In the genomic region with DNA sequence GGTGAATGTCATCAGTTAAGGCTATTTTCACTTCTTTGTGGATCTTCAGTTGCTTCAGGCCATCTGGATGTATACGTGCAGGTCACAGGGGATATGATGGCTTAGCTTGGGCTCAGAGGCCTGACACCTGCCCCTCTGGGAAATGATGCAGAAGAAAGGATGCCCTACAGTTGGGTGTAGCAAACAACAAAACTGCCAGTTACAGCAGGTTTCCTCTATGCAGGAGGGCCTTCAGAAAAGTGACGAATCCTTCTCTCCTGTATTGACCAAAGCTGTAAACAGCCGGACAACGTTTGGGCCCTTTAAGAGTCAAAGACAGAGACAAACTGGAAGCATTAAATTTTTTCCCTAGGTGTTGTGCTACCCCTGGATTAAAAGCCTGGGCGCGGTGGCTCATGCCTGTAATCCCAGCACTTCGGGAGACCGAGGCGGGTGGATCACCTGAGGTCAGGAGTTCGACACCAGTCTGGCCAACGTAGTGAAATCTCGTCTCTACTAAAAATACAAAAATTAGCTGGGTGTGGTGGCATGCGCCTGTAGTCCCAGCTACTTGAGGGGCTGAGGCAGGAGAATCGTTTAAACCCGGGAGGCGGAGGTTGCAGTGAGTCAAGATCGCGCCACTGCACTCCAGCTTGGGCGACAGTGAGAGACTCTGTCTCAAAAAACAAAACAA, we compare ENCODE assay signal across 1 cellular context.
TF ChIP-seq lines count a peak whose summit lies in the region.

No MANE protein-coding gene starts in this region.

TF ChIP-seq in HepG2, 621 proteins besides CTCF, POLR2A, EP300 and RAD21:
- TF ChIP-seq ZBTB38 (CRISPR knock-in tag; IDR thresholded peaks at IDR 0.05) (0 out of 2 replicates have a peak, but pooled peaks have one; percentile 70), ZNF441 (CRISPR knock-in tag; IDR thresholded peaks at IDR 0.05; ENCODE audit: borderline replicate concordance) (peak; percentile 3; the same call in 1 of the 2 replicates), ZNF160 (CRISPR knock-in tag; IDR thresholded peaks at IDR 0.05) (0 out of 2 replicates have a peak, but pooled peaks have one; percentile 4), RARG (CRISPR knock-in tag; IDR thresholded peaks at IDR 0.05; ENCODE audit: low read depth) (peak; percentile 23; the same call in 1 of the 2 replicates), ZNF230 (CRISPR knock-in tag; IDR thresholded peaks at IDR 0.05) (0 out of 2 replicates have a peak, but pooled peaks have one; percentile 4)
- TF ChIP-seq, protein P1, sequence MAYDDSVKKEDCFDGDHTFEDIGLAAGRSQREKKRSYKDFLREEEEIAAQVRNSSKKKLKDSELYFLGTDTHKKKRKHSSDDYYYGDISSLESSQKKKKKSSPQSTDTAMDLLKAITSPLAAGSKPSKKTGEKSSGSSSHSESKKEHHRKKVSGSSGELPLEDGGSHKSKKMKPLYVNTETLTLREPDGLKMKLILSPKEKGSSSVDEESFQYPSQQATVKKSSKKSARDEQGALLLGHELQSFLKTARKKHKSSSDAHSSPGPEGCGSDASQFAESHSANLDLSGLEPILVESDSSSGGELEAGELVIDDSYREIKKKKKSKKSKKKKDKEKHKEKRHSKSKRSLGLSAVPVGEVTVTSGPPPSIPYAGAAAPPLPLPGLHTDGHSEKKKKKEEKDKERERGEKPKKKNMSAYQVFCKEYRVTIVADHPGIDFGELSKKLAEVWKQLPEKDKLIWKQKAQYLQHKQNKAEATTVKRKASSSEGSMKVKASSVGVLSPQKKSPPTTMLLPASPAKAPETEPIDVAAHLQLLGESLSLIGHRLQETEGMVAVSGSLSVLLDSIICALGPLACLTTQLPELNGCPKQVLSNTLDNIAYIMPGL (CRISPR knock-in tag; IDR thresholded peaks at IDR 0.05; ENCODE audit: borderline replicate concordance in 1 of 2, low read depth in 1 of 2): 0 out of 4 replicates have a peak, but pooled peaks of 1 of the 2 experiments have one; percentile 10
- TF ChIP-seq, protein P2, sequence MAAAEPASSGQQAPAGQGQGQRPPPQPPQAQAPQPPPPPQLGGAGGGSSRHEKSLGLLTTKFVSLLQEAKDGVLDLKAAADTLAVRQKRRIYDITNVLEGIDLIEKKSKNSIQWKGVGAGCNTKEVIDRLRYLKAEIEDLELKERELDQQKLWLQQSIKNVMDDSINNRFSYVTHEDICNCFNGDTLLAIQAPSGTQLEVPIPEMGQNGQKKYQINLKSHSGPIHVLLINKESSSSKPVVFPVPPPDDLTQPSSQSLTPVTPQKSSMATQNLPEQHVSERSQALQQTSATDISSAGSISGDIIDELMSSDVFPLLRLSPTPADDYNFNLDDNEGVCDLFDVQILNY (CRISPR knock-in tag; conservative IDR thresholded peaks at IDR 0.05): 0 out of 2 replicates have a peak, but pooled peaks have one; percentile 3
